ENCODE assay signal across 9 cellular contexts in the genomic region with DNA sequence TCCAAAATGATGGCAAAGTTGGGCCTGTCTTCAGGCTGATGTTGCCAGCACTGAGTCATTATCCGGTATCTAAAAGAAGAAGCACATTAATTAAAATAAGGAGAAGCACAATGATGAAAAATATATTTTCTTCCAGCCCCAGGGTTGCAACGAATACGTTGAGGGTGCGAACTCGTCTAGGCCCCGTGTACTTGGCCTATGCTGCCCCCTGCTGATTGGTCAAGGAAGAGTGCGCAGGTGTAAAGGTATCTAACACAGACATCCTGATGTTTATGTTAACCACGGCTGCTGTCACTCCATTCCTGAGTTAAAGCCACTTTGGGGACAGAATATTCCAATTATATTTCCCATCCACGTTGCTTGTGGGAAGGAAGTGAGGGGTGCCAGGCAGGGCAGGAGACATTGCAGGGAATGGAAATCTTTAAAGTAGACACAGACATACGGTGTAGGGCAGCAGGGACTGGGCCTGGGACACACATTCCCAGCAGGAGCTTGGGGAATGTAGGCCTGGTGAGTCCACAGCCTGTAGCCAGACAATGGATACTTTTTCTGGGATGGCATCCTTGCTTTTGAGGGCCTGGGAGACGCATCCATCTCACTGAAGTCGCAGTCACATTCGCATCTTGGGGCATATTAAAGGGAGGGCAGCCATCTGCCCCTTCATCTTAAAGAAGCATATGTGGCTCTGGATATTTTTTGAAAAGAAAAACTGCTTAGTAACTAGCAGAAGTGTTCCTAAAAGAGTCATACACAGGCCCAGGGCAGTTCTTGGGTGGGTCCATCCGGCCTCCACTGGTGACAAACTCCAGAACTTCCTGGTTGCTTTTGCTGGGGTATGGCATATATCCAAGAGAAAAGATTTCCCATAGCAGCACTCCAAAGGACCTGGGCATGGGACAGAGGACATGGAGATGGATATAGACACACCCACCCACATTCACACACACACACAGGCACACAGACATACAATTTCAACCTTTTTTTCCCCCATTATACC.
A peak's percentile ranks its signal among the peaks of the same experiment; 100 is the strongest.
DNase-seq lines count a peak whose midpoint lies in the region; ATAC-seq, FAIRE-seq and TF ChIP-seq lines count a peak whose summit lies in the region.
"Had no signal": no experiment of that assay in that cellular context is flagged by ENCODE, and none has a peak within 500 bp of the region (broad histone marks: within the 10 kb centered on the region; RNA-seq: fewer than 3 reads in every experiment).

No MANE protein-coding gene starts in this region.

- POLR2A ChIA-PET in activated CD8-positive, alpha-beta T cell treated with anti-CD3 and anti-CD28 coated beads, Interleukin-2, amount 10 ng/mL, durations not matched to agents 7 days and 5 days (lab: Charles Lee): no interaction called here
- POLR2A ChIA-PET in H1 (lab: Charles Lee; ENCODE audit: partially characterized antibody): no interaction called here

- H3K79me2 ChIP-seq in H1 (ENCODE audit: control insufficient read depth in 1 of 2, insufficient read depth in 2 of 2, low read length in 2 of 2): no peaks in the 10 kb centered on the region

- no peaks in the 10 kb centered on the region for H3K9me3 ChIP-seq in H1 (ENCODE audit: insufficient read depth in 2 of 2, low read depth in 1 of 2, low read length in 1 of 2)

- peak; percentile 62 for ATAC-seq in HG03280 (IDR thresholded peaks at IDR 0.05; ENCODE audit: unreplicated experiment)
- ATAC-seq in activated CD8-positive, alpha-beta T cell treated with anti-CD3 and anti-CD28 coated beads, Interleukin-2, amount 10 ng/mL, durations not matched to agents 7 days and 5 days: peak; percentile 95
- no peak for ATAC-seq in GM21381 (IDR thresholded peaks at IDR 0.05; ENCODE audit: unreplicated experiment)

- no peak overlapping the region for H3K4me3 ChIP-seq in H1 (ENCODE audit: extremely low read depth in 1 of 4, insufficient read depth in 2 of 4, low read depth in 3 of 4, low read length in 4 of 4)

- no peak overlapping the region for H3K27ac Mint-ChIP-seq in activated CD8-positive, alpha-beta T cell treated with anti-CD3 and anti-CD28 coated beads, Interleukin-2, amount 10 ng/mL, durations not matched to agents 7 days and 5 days

- peak; percentile 80 to 87 (median 81) for TF ChIP-seq CTCF in H1 (IDR thresholded peaks at IDR 0.05; ENCODE audit: control extremely low read depth in 1 of 3, insufficient read depth in 1 of 3, low read depth in 1 of 3, low read length in 3 of 3)

- no peaks in the 10 kb centered on the region for H3K79me1 ChIP-seq in H1 (ENCODE audit: low read depth, low read length)

- no peaks in the 10 kb centered on the region for H3K9me3 Mint-ChIP-seq in activated CD8-positive, alpha-beta T cell treated with anti-CD3 and anti-CD28 coated beads, Interleukin-2, amount 10 ng/mL, durations not matched to agents 7 days and 5 days (ENCODE audit: insufficient read depth)

- H3K18ac ChIP-seq in H1 (ENCODE audit: extremely low read depth, low read length): no peak overlapping the region

- H4K8ac ChIP-seq in H1 (ENCODE audit: extremely low read depth, insufficient read depth, low read length): no peak overlapping the region

- H3K27me3 Mint-ChIP-seq in activated CD8-positive, alpha-beta T cell treated with anti-CD3 and anti-CD28 coated beads, Interleukin-2, amount 10 ng/mL, durations not matched to agents 7 days and 5 days (ENCODE audit: low read depth): no peaks in the 10 kb centered on the region

- H2AFZ ChIP-seq in H1 (ENCODE audit: low read length): no peak overlapping the region

- H3K27me3 ChIP-seq in H1 (replicated peaks in 1 of 4; ENCODE audit: control insufficient read depth in 3 of 4, extremely low read depth in 1 of 4, insufficient read depth in 3 of 4, low read length in 3 of 4): no peaks in the 10 kb centered on the region

- WGBS in H1 (ENCODE audit: extremely low coverage in 1 of 2, insufficient coverage in 1 of 2, insufficient read length in 1 of 2, insufficient replicate concordance in 2 of 2, low coverage in 1 of 2, low lambda C conversion rate in 2 of 2, missing lambda C conversion rate in 1 of 2), 2 experiments: 38% methylated on average over 14 of the region's 14 CpGs; no CpG with 5 or more reads in 1 of the 2 experiments

- TF ChIP-seq POLR2A in H1 (IDR thresholded peaks at IDR 0.05; ENCODE audit: control extremely low read depth in 1 of 2, low read depth in 2 of 2, low read length in 2 of 2): no peak

- H2BK120ac ChIP-seq in H1 (replicated peaks; ENCODE audit: low read depth, low read length): no peak overlapping the region

- H3K9ac ChIP-seq in H1 (replicated peaks in 1 of 4; ENCODE audit: extremely low read depth in 1 of 4, low read depth in 3 of 4, low read length in 3 of 4): no peak overlapping the region

- no peak overlapping the region for H3K4me2 ChIP-seq in H1 (ENCODE audit: insufficient read depth in 1 of 2, low read depth in 2 of 2, low read length in 2 of 2)

- DNase-seq in DMS79 treated with DMSO at 0.1 percent for 48 hours (lab: John Stamatoyannopoulos, UW): peak; percentile 60
- DNase-seq in NCI-H774 (lab: John Stamatoyannopoulos, UW): peak; percentile 48
- DNase-seq in activated CD8-positive, alpha-beta T cell treated with anti-CD3 and anti-CD28 coated beads, Interleukin-2, amount 10 ng/mL, durations not matched to agents 7 days and 5 days: peak; percentile 87
- DNase-seq in H1 (ENCODE audit: low read depth in 1 of 2, low spot score in 2 of 2): peak in 1 of 2 experiments; percentile 86
- peak; percentile 51 for DNase-seq in middle frontal gyrus (ENCODE audit: extremely low spot score, low spot score)
- peak; percentile 43 to 61 for DNase-seq in stimulated activated CD8-positive, alpha-beta memory T cell treated with anti-CD3 and anti-CD28 coated beads, Interleukin-7, amount 100 ng/mL, for 1 hour (ENCODE audit: low read depth in 2 of 2)

- CTCF ChIA-PET in activated CD8-positive, alpha-beta T cell treated with anti-CD3 and anti-CD28 coated beads, Interleukin-2, amount 10 ng/mL, durations not matched to agents 7 days and 5 days (lab: Charles Lee): interaction anchor here (0.8 to 2.1 kb wide), 3 partner anchors 219 to 239 kb away, joined by 3 to 11 read pairs (median 6); no protein-coding TSS in a partner anchor
- CTCF ChIA-PET in H1 (lab: Charles Lee; ENCODE audit: partially characterized antibody): interaction anchor here (0.6 to 1.5 kb wide), 10 partner anchors 9 to 238 kb away, joined by 3 to 8 read pairs (median 3); no protein-coding TSS in a partner anchor

- H2AK5ac ChIP-seq in H1 (ENCODE audit: low read depth, low read length): no peak overlapping the region

- peak; percentile 97 to 98 for TF ChIP-seq RAD21 in H1 (IDR thresholded peaks at IDR 0.05 in 1 of 2, conservative IDR thresholded peaks at IDR 0.05 in 1 of 2; ENCODE audit: low read depth in 2 of 2, low read length in 2 of 2)

- no peak for TF ChIP-seq EP300 in H1 (IDR thresholded peaks at IDR 0.05; ENCODE audit: borderline replicate concordance in 1 of 2, low read depth in 2 of 2, low read length in 2 of 2)

- no peak overlapping the region for H3K56ac ChIP-seq in H1 (replicated peaks; ENCODE audit: insufficient read length, low read depth, low read length)

- H4K5ac ChIP-seq in H1 (ENCODE audit: insufficient read length, low read depth, low read length): no peak overlapping the region

- H3K36me3 ChIP-seq in H1 (ENCODE audit: control insufficient read depth in 2 of 4, insufficient read depth in 4 of 4, low read length in 3 of 4): no peaks in the 10 kb centered on the region

- no peak overlapping the region for H3K4ac ChIP-seq in H1 (replicated peaks; ENCODE audit: insufficient read length, low read depth, low read length)

- H2BK12ac ChIP-seq in H1 (ENCODE audit: low read depth, low read length): no peak overlapping the region

- H4K91ac ChIP-seq in H1 (replicated peaks; ENCODE audit: insufficient read length, low read length): no peak overlapping the region

- no peak overlapping the region for H2BK20ac ChIP-seq in H1 (ENCODE audit: low read length)

- H4K20me1 ChIP-seq in H1 (replicated peaks in 1 of 2; ENCODE audit: control insufficient read depth in 1 of 2, insufficient read depth in 2 of 2, low read length in 2 of 2): no peaks in the 10 kb centered on the region

- no peak overlapping the region for H3K14ac ChIP-seq in H1 (ENCODE audit: insufficient read length)

- H3K4me1 Mint-ChIP-seq in activated CD8-positive, alpha-beta T cell treated with anti-CD3 and anti-CD28 coated beads, Interleukin-2, amount 10 ng/mL, durations not matched to agents 7 days and 5 days (ENCODE audit: low read depth): no peaks in the 10 kb centered on the region

- H3K23me2 ChIP-seq in H1 (ENCODE audit: low read depth, low read length): no peaks in the 10 kb centered on the region; the same call in 1 of the 2 replicates

- no peak overlapping the region for H3K23ac ChIP-seq in H1 (ENCODE audit: insufficient read length)

- no peak overlapping the region for H2BK5ac ChIP-seq in H1 (ENCODE audit: low read depth, low read length)

- peak; percentile 89 for FAIRE-seq in H1 (lab: Jason Lieb, UNC)
- FAIRE-seq: colon had no signal

- no peak overlapping the region for H3K27ac ChIP-seq in H1 (ENCODE audit: low read depth, low read length)

- H3K36me3 Mint-ChIP-seq in activated CD8-positive, alpha-beta T cell treated with anti-CD3 and anti-CD28 coated beads, Interleukin-2, amount 10 ng/mL, durations not matched to agents 7 days and 5 days (ENCODE audit: low read depth): no peaks in the 10 kb centered on the region

- no peak overlapping the region for H3K4me3 Mint-ChIP-seq in activated CD8-positive, alpha-beta T cell treated with anti-CD3 and anti-CD28 coated beads, Interleukin-2, amount 10 ng/mL, durations not matched to agents 7 days and 5 days

- H2BK15ac ChIP-seq in H1 (ENCODE audit: low read length): no peak overlapping the region

- no peaks in the 10 kb centered on the region for H3K4me1 ChIP-seq in H1 (replicated peaks in 1 of 4; ENCODE audit: control insufficient read depth in 3 of 4, insufficient read depth in 4 of 4, low read length in 3 of 4)

TF ChIP-seq in H1, 55 proteins besides CTCF, POLR2A, EP300 and RAD21:
- no peak for TF ChIP-seq CBX8 (IDR thresholded peaks at IDR 0.05; ENCODE audit: borderline replicate concordance, low read depth, low read length)
